In genomic region chr9:14678776-14679175, GRCh38 we compare ENCODE assay signal across 33 cellular contexts. TPM values are rescaled to one million over a fixed set of nuclear protein-coding genes. Genes with fewer than 3 reads are reported as not detected.
"Had no signal": no experiment of that assay in that cellular context is flagged by ENCODE, and none has a peak within 500 bp of the region (broad histone marks: within the 10 kb centered on the region; RNA-seq: fewer than 3 reads in every experiment).

No MANE protein-coding gene starts in this region.

- H3K4me1 ChIP-seq: ascending aorta, Peyer's patch had no signal

- H3K9me3 ChIP-seq: ascending aorta, Peyer's patch had no signal

- H3K9me3 Mint-ChIP-seq: activated CD4-positive, alpha-beta T cell treated with anti-CD3 and anti-CD28 coated beads, Interleukin-2, amount 10 ng/mL, durations not matched to agents 7 days and 5 days; activated naive CD4-positive, alpha-beta T cell treated with anti-CD3 and anti-CD28 coated beads, Interleukin-2, amount 50 U/mL, for 24 hours; activated naive CD8-positive, alpha-beta T cell treated with anti-CD3 and anti-CD28 coated beads, Interleukin-2, amount 10 ng/mL, durations not matched to agents 7 days and 5 days; activated T-cell treated with anti-CD3 and anti-CD28 coated beads, Interleukin-2, amount 50 U/mL, for 24 hours; activated T-helper 2 cell treated with anti-CD3 and anti-CD28 coated beads, Interferon-gamma antibody, Interleukin-2, Interleukin-4, amounts not matched to agents 10 μg/mL and 5 μg/mL and 100 μg/mL, durations not matched to agents 14 hours and 24 hours and 36 hours; central memory CD8-positive, alpha-beta T cell; WTC11 had no signal

- DNase-seq: activated CD4-positive, alpha-beta T cell treated with anti-CD3 and anti-CD28 coated beads for 36 hours; activated CD4-positive, alpha-beta T cell treated with anti-CD3 and anti-CD28 coated beads, Interleukin-2, amount 10 ng/mL, durations not matched to agents 7 days and 5 days; activated CD4-positive, alpha-beta T cell treated with anti-CD3 and anti-CD28 coated beads, Interleukin-2, amount 50 U/mL, for 48 hours; activated CD8-positive, alpha-beta T cell treated with anti-CD3 and anti-CD28 coated beads, Interleukin-2, amount 10 ng/mL, durations not matched to agents 7 days and 5 days; activated gamma-delta T cell; activated naive CD4-positive, alpha-beta T cell treated with Interleukin-2 at 50 U/mL for 16 hours; activated naive CD8-positive, alpha-beta T cell treated with anti-CD3 and anti-CD28 coated beads, Interleukin-2, amount 10 ng/mL, durations not matched to agents 7 days and 5 days; activated T-cell treated with anti-CD3 and anti-CD28 coated beads, Interleukin-2, amount 50 U/mL, for 24 hours; amygdala; Kasumi-1; KG1; MM.1S; NCI-H1105; NCI-H1436; NCI-H1694; NCI-H2029; NCI-H345; PC-3; Peyer's patch; RPMI8226; SHP77 treated with DMSO at 0.1 percent for 48 hours; T-cell had no signal

- H3K27ac Mint-ChIP-seq: activated CD4-positive, alpha-beta T cell treated with anti-CD3 and anti-CD28 coated beads for 36 hours; activated CD4-positive, alpha-beta T cell treated with anti-CD3 and anti-CD28 coated beads, Interleukin-2, amount 10 ng/mL, durations not matched to agents 7 days and 5 days; activated CD8-positive, alpha-beta T cell treated with anti-CD3 and anti-CD28 coated beads, Interleukin-2, amount 10 ng/mL, durations not matched to agents 7 days and 5 days; activated naive CD4-positive, alpha-beta T cell treated with anti-CD3 and anti-CD28 coated beads, Interleukin-2, amount 50 U/mL, for 24 hours; activated naive CD8-positive, alpha-beta T cell treated with anti-CD3 and anti-CD28 coated beads, Interleukin-2, amount 10 ng/mL, durations not matched to agents 7 days and 5 days; activated T-cell treated with anti-CD3 and anti-CD28 coated beads, Interleukin-2, amount 50 U/mL, for 24 hours; activated T-helper 2 cell treated with anti-CD3 and anti-CD28 coated beads, Interferon-gamma antibody, Interleukin-2, Interleukin-4, amounts not matched to agents 10 μg/mL and 5 μg/mL and 100 μg/mL, durations not matched to agents 14 hours and 24 hours and 36 hours; T-cell; WTC11 had no signal

- H3K27me3 Mint-ChIP-seq: activated CD4-positive, alpha-beta T cell treated with anti-CD3 and anti-CD28 coated beads for 36 hours; activated CD4-positive, alpha-beta T cell treated with anti-CD3 and anti-CD28 coated beads, Interleukin-2, amount 10 ng/mL, durations not matched to agents 7 days and 5 days; activated naive CD4-positive, alpha-beta T cell treated with anti-CD3 and anti-CD28 coated beads, Interleukin-2, amount 50 U/mL, for 24 hours; activated naive CD8-positive, alpha-beta T cell treated with anti-CD3 and anti-CD28 coated beads, Interleukin-2, amount 10 ng/mL, durations not matched to agents 7 days and 5 days; activated T-cell treated with anti-CD3 and anti-CD28 coated beads, Interleukin-2, amount 50 U/mL, for 24 hours; central memory CD8-positive, alpha-beta T cell; T-cell had no signal

- H3K4me3 ChIP-seq: ascending aorta, cardiac muscle cell, Peyer's patch had no signal

- H3K27me3 ChIP-seq: ascending aorta, cardiac muscle cell, Peyer's patch had no signal

- H3K27ac ChIP-seq: ascending aorta, cardiac muscle cell, Peyer's patch had no signal

- H3K4me3 Mint-ChIP-seq: activated CD4-positive, alpha-beta T cell treated with anti-CD3 and anti-CD28 coated beads for 36 hours; activated CD4-positive, alpha-beta T cell treated with anti-CD3 and anti-CD28 coated beads, Interleukin-2, amount 10 ng/mL, durations not matched to agents 7 days and 5 days; activated CD8-positive, alpha-beta T cell treated with anti-CD3 and anti-CD28 coated beads, Interleukin-2, amount 10 ng/mL, durations not matched to agents 7 days and 5 days; activated naive CD4-positive, alpha-beta T cell treated with anti-CD3 and anti-CD28 coated beads, Interleukin-2, amount 50 U/mL, for 24 hours; activated naive CD8-positive, alpha-beta T cell treated with anti-CD3 and anti-CD28 coated beads, Interleukin-2, amount 10 ng/mL, durations not matched to agents 7 days and 5 days; activated T-cell treated with anti-CD3 and anti-CD28 coated beads, Interleukin-2, amount 50 U/mL, for 24 hours; central memory CD8-positive, alpha-beta T cell; T-cell; WTC11 had no signal

RNA-seq across cellular contexts. Expression of gene CER1, which starts 43.8 kb away (rescaled TPM):
- total RNA-seq: activated CD4-positive, alpha-beta T cell treated with anti-CD3 and anti-CD28 coated beads for 36 hours; activated CD4-positive, alpha-beta T cell treated with anti-CD3 and anti-CD28 coated beads, Interleukin-2, amount 10 ng/mL, durations not matched to agents 7 days and 5 days; activated CD8-positive, alpha-beta T cell treated with anti-CD3 and anti-CD28 coated beads, Interleukin-2, amount 10 ng/mL, durations not matched to agents 7 days and 5 days; activated naive CD8-positive, alpha-beta T cell treated with anti-CD3 and anti-CD28 coated beads, Interleukin-2, amount 10 ng/mL, durations not matched to agents 7 days and 5 days; activated T-helper 2 cell treated with anti-CD3 and anti-CD28 coated beads, Interferon-gamma antibody, Interleukin-2, Interleukin-4, amounts not matched to agents 10 μg/mL and 5 μg/mL and 100 μg/mL, durations not matched to agents 14 hours and 24 hours and 36 hours; ascending aorta; chondrocyte; NCI-H460; PC-3; SK-MEL-5; T-cell; T-helper 2 cell treated with Interferon-gamma antibody and Interleukin-4, amounts not matched to agents 100 ng/mL and 5 ng/mL, for 36 hours had no signal
- polyA plus RNA-seq: adipose tissue had no signal
